In genomic region chr10:124067825-124068400, GRCh38 we compare ENCODE assay signal across 1 cellular context.
TF ChIP-seq lines count a peak whose summit lies in the region.

No MANE protein-coding gene starts in this region.

TF ChIP-seq in GM12878, 131 proteins besides CTCF, POLR2A, EP300 and RAD21:
- TF ChIP-seq SMARCA5 (IDR thresholded peaks at IDR 0.05): 0 out of 2 replicates have a peak, but pooled peaks have one; percentile 25
- 0 out of 2 replicates have a peak, but pooled peaks have one; percentile 34 for TF ChIP-seq ATF7 (IDR thresholded peaks at IDR 0.05; ENCODE audit: low read depth)
- TF ChIP-seq BHLHE40 (IDR thresholded peaks at IDR 0.05; ENCODE audit: borderline replicate concordance in 1 of 2, low read depth in 2 of 2, low read length in 1 of 2): 0 out of 4 replicates have a peak, but pooled peaks of 1 of the 2 experiments have one; percentile 7
- peak; percentile 61 for TF ChIP-seq IKZF1 (conservative IDR thresholded peaks at IDR 0.05)
- TF ChIP-seq BCLAF1 (IDR thresholded peaks at IDR 0.05): no peak
- TF ChIP-seq MTA2 (IDR thresholded peaks at IDR 0.05; ENCODE audit: low read depth): peak; percentile 81
- 0 out of 4 replicates have a peak, but pooled peaks of 1 of the 2 experiments have one; percentile 31 for TF ChIP-seq IKZF2 (IDR thresholded peaks at IDR 0.05)
- TF ChIP-seq POU2F2 (IDR thresholded peaks at IDR 0.05; ENCODE audit: borderline replicate concordance, low read depth, low read length): no peak
- no peak for TF ChIP-seq CHD2 (IDR thresholded peaks at IDR 0.05; ENCODE audit: borderline replicate concordance, low read depth, low read length)
